20 cellular contexts compared by ENCODE assay signal in genomic region chr1:96973605-96974004, GRCh38.
DNase-seq lines count a peak whose midpoint lies in the region; ATAC-seq and TF ChIP-seq lines count a peak whose summit lies in the region.
"Had no signal": no experiment of that assay in that cellular context is flagged by ENCODE, and none has a peak within 500 bp of the region (broad histone marks: within the 10 kb centered on the region; RNA-seq: fewer than 3 reads in every experiment).

No MANE protein-coding gene starts in this region.

- no peaks in the 10 kb centered on the region for H3K36me3 Mint-ChIP-seq in activated CD8-positive, alpha-beta T cell treated with anti-CD3 and anti-CD28 coated beads for 36 hours (ENCODE audit: low read depth)
- H3K36me3 Mint-ChIP-seq: IgD-negative memory B cell had no signal

- H3K4me1 ChIP-seq in A673 (ENCODE audit: insufficient read depth, low read length, poor library complexity, severe bottlenecking) (peaks cover 25% of the 10 kb centered on the region), spleen (no peaks in the 10 kb centered on the region)
- H3K4me1 ChIP-seq: heart right ventricle, upper lobe of right lung had no signal

- H3K4me3 ChIP-seq in A673 (ENCODE audit: low read depth, low read length, poor library complexity, severe bottlenecking), result no peak overlapping the region
- no peak overlapping the region for H3K4me3 ChIP-seq in spleen
- H3K4me3 ChIP-seq: adrenal gland, GM23338, heart right ventricle, ovary, skin epidermis, upper lobe of right lung had no signal

- H3K9me3 ChIP-seq in A673 (ENCODE audit: low read depth, low read length, poor library complexity, severe bottlenecking) (no peaks in the 10 kb centered on the region), spleen (no peaks in the 10 kb centered on the region)
- H3K9me3 ChIP-seq: adrenal gland, heart right ventricle, ovary, upper lobe of right lung had no signal

- peak; percentile 81 for DNase-seq in A673 (ENCODE audit: low spot score)
- DNase-seq in DMS 273 treated with DMSO at 0.1 percent for 48 hours (lab: John Stamatoyannopoulos, UW), result peak; percentile 59
- DNase-seq in NCI-H345 (lab: John Stamatoyannopoulos, UW), result peak; percentile 68
- DNase-seq in dermis blood vessel endothelial cell, result peak; percentile 14
- DNase-seq in activated CD8-positive, alpha-beta T cell treated with anti-CD3 and anti-CD28 coated beads for 36 hours, result no peak
- DNase-seq in effector CD8-positive, alpha-beta T cell (lab: John Stamatoyannopoulos, UW), result no peak
- DNase-seq in activated CD8-positive, alpha-beta memory T cell treated with anti-CD3 and anti-CD28 coated beads for 24 hours, result no peak
- no peak for DNase-seq in spleen
- DNase-seq: activated CD4-positive, alpha-beta T cell treated with anti-CD3 and anti-CD28 coated beads, Interleukin-2, amount 50 U/mL, for 48 hours; adrenal gland; DMS153; erythroblast; NCI-H1436; stimulated activated naive CD4-positive, alpha-beta T cell treated with Interleukin-2 at 50 U/mL for 16 hours; upper lobe of right lung had no signal

- H3K27ac ChIP-seq in A673 (ENCODE audit: low read depth, low read length, poor library complexity, severe bottlenecking) (no peak overlapping the region), spleen (no peak overlapping the region)
- H3K27ac ChIP-seq: adrenal gland, heart right ventricle, ovary, skin epidermis, upper lobe of right lung had no signal

- ATAC-seq in activated CD8-positive, alpha-beta T cell treated with anti-CD3 and anti-CD28 coated beads for 36 hours, result no peak
- ATAC-seq: GM23338, heart right ventricle, upper lobe of right lung had no signal

- H3K36me3 ChIP-seq in A673 (ENCODE audit: insufficient read depth, low read length, poor library complexity, severe bottlenecking) (no peaks in the 10 kb centered on the region), spleen (no peaks in the 10 kb centered on the region)
- H3K36me3 ChIP-seq: adrenal gland, heart right ventricle, ovary, upper lobe of right lung had no signal

- H3K9me3 Mint-ChIP-seq in activated CD8-positive, alpha-beta T cell treated with anti-CD3 and anti-CD28 coated beads for 36 hours, result no peaks in the 10 kb centered on the region
- H3K9me3 Mint-ChIP-seq: GM23338, IgD-negative memory B cell had no signal

- CTCF ChIA-PET in A673 (lab: Charles Lee), result interaction anchor here (0.6 kb wide), 1 partner anchor 1531 kb away, joined by 5 read pairs; no protein-coding TSS in a partner anchor
- CTCF ChIA-PET in activated CD8-positive, alpha-beta T cell treated with anti-CD3 and anti-CD28 coated beads for 36 hours (lab: Charles Lee), result no interaction called here

- POLR2A ChIA-PET in A673 (lab: Charles Lee; ENCODE audit: low non-redundant PET), result no interaction called here
- POLR2A ChIA-PET in activated CD8-positive, alpha-beta T cell treated with anti-CD3 and anti-CD28 coated beads for 36 hours (lab: Charles Lee), result no interaction called here

- H3K4me3 Mint-ChIP-seq in activated CD8-positive, alpha-beta T cell treated with anti-CD3 and anti-CD28 coated beads for 36 hours, result no peak overlapping the region
- H3K4me3 Mint-ChIP-seq: GM23338, IgD-negative memory B cell had no signal

- no TSS peak for BruUV-seq in A673 (replicated peaks; lab: Mats Ljungman, UMichigan)

- no peak overlapping the region for H3K27ac Mint-ChIP-seq in activated CD8-positive, alpha-beta T cell treated with anti-CD3 and anti-CD28 coated beads for 36 hours
- H3K27ac Mint-ChIP-seq: GM23338, IgD-negative memory B cell had no signal

- 56 to 74% (median 69%) methylated on average over 1 of the region's 1 CpG for WGBS in spleen, 5 donors

- no peak for TF ChIP-seq CTCF in A673 (conservative IDR thresholded peaks at IDR 0.05; ENCODE audit: low read depth, low read length)
- TF ChIP-seq CTCF in activated CD8-positive, alpha-beta T cell treated with anti-CD3 and anti-CD28 coated beads for 36 hours (IDR thresholded peaks at IDR 0.05), result no peak
- no peak for TF ChIP-seq CTCF in spleen (IDR thresholded peaks at IDR 0.05 in 8 of 11, conservative IDR thresholded peaks at IDR 0.05 in 3 of 11)

- intact Hi-C loops in A673 (cut with micrococcal nuclease; ENCODE audit: unreplicated experiment) (loop anchor here (10.0 kb wide), 1 partner anchor 1481 kb away; no protein-coding TSS in a partner anchor), spleen (cut with DNase I; ENCODE audit: low total_unique reads) (no loop called here)
- intact Hi-C loops in activated CD8-positive, alpha-beta T cell treated with anti-CD3 and anti-CD28 coated beads for 36 hours (cut with micrococcal nuclease), result no loop called here

- no peaks in the 10 kb centered on the region for H3K27me3 ChIP-seq in A673 (replicated peaks; ENCODE audit: insufficient read depth, low read depth, low read length, poor library complexity)
- peaks cover 0 to 6% (median 0%) of the 10 kb centered on the region in 7 donors for H3K27me3 ChIP-seq in spleen (replicated peaks in 1 of 7)
- H3K27me3 ChIP-seq: adrenal gland, ovary, upper lobe of right lung had no signal

- H3K4me1 Mint-ChIP-seq in activated CD8-positive, alpha-beta T cell treated with anti-CD3 and anti-CD28 coated beads for 36 hours (ENCODE audit: low read depth), result no peaks in the 10 kb centered on the region
- H3K4me1 Mint-ChIP-seq: IgD-negative memory B cell had no signal

- peaks cover 11% of the 10 kb centered on the region for H3K27me3 Mint-ChIP-seq in activated CD8-positive, alpha-beta T cell treated with anti-CD3 and anti-CD28 coated beads for 36 hours

- no peak for TF ChIP-seq POLR2A in spleen (IDR thresholded peaks at IDR 0.05)

Comparison
In these comparisons a context has a peak if more than half of its experiments do, and no peak if none do; other contexts are left out.
1. DNase-seq: peak in A673 (single experiment), DMS 273 treated with DMSO at 0.1 percent for 48 hours (single experiment), NCI-H345 (single experiment) and dermis blood vessel endothelial cell (single experiment); none in activated CD8-positive, alpha-beta T cell treated with anti-CD3 and anti-CD28 coated beads for 36 hours (single experiment), effector CD8-positive, alpha-beta T cell (single experiment), activated CD8-positive, alpha-beta memory T cell treated with anti-CD3 and anti-CD28 coated beads for 24 hours (single experiment) and spleen (single experiment).